ENCODE assay signal across 1 cellular context in the genomic region with DNA sequence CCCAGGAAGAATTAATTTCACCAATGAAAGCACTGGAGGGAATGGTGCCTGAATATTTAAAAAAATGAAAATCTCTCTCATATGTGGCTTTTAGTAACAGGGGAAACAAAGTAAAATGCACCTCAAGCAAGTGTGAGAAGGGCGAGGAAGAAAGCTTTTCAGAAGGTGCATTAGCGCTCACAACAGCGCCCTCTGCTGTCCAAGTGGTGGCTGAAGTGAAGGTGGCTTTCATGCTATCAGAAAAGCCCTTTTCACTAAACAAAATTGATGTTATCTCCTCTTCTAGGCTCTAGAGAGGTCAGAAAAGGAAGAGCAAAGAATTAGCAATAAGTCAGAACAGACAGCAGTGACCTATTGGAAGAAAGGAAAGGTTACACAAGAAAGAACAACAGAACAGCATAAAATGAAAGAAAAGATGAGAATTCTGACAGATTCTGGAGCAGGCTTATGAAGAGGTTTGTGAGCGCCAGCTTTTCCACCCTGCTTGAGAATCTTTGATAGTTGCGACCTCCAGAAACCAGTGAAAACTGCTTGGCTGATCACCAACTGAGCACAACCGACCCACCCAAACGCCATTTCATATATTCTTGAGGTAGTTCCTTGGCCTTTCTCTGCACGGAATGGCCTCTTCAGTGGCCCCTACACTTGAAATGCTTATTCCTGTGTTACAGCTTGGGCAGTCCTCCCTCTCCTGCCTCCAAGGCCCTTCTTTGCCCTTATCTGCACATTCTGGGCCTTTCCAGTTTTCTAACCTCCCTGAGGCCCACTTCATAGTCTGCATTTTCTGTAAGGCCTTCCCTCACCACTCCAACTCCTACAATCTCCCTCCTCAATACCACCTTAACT.
TF ChIP-seq lines count a peak whose summit lies in the region.

No MANE protein-coding gene starts in this region.

TF ChIP-seq in WTC11, 78 proteins besides CTCF, POLR2A, EP300 and RAD21 (continued from another document):
- TF ChIP-seq, protein P1, sequence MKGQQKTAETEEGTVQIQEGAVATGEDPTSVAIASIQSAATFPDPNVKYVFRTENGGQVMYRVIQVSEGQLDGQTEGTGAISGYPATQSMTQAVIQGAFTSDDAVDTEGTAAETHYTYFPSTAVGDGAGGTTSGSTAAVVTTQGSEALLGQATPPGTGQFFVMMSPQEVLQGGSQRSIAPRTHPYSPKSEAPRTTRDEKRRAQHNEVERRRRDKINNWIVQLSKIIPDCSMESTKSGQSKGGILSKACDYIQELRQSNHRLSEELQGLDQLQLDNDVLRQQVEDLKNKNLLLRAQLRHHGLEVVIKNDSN (CRISPR knock-in tag; IDR thresholded peaks at IDR 0.05), result no peak
- no peak for TF ChIP-seq ZNF423 (CRISPR knock-in tag; IDR thresholded peaks at IDR 0.05)
